ENCODE assay signal across 11 cellular contexts in the genomic region with DNA sequence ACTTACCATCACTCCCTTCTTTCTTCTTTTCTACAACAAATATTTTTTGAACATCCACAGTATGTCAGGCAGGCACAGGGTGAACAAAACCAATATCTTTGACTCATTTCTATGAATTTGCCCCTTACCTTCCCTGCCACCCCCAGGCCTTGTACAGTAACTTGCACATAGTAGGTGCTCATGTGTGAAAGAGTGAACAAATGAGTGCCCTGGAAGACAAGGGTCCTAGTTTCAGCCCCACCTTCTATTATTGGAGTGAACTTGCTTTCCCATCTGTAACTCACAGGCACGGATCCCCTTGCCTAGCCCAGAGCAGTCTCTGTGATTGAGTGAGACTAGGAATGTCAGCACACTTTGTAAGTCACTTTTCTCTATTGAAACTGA. TPM values are rescaled to one million over a fixed set of nuclear protein-coding genes. Genes with fewer than 3 reads are reported as not detected.
DNase-seq lines count a peak whose midpoint lies in the region; ATAC-seq, FAIRE-seq and TF ChIP-seq lines count a peak whose summit lies in the region.
"Had no signal": no experiment of that assay in that cellular context is flagged by ENCODE, and none has a peak within 500 bp of the region (broad histone marks: within the 10 kb centered on the region; RNA-seq: fewer than 3 reads in every experiment).

No MANE protein-coding gene starts in this region.

- H3K9me1 ChIP-seq in K562 (ENCODE audit: control insufficient read depth, insufficient read depth, low read length) = no peaks in the 10 kb centered on the region

- no peaks in the 10 kb centered on the region for H3K27me3 ChIP-seq in K562 (ENCODE audit: control insufficient read depth in 2 of 2, insufficient read depth in 2 of 2, low read length in 2 of 2)
- H3K27me3 ChIP-seq: gastrocnemius medialis had no signal

- H3K36me3 ChIP-seq in K562 (ENCODE audit: control insufficient read depth, insufficient read depth, low read length) = peaks cover 67% of the 10 kb centered on the region

- no peaks in the 10 kb centered on the region for H3K79me2 ChIP-seq in K562 (ENCODE audit: control insufficient read depth, insufficient read depth, low read length)

- H3K4me1 ChIP-seq in K562 (replicated peaks in 1 of 2; ENCODE audit: control insufficient read depth in 2 of 2, insufficient read depth in 2 of 2, low read length in 2 of 2) = no peaks in the 10 kb centered on the region

- BruUV-seq in K562 (replicated peaks; lab: Mats Ljungman, UMichigan) = no TSS peak

- FAIRE-seq in K562 (lab: Jason Lieb, UNC) = no peak
- FAIRE-seq in HTR-8/SVneo (lab: Jason Lieb, UNC) = no peak

- TF ChIP-seq POLR2A in K562 (conservative IDR thresholded peaks at IDR 0.05) = no peak

- no peak for TF ChIP-seq EP300 in K562 (IDR thresholded peaks at IDR 0.05; ENCODE audit: low read length)

- CTCF ChIA-PET in K562 (lab: Yijun Ruan, JAX; ENCODE audit: low intra/inter-chr PET ratio) = interaction anchor here (0.6 kb wide), 1 partner anchor 196 kb away, joined by 3 read pairs; no protein-coding TSS in a partner anchor

- 0 out of 2 replicates have a peak, but pooled peaks cover 2% of the 10 kb centered on the region for H4K20me1 ChIP-seq in K562 (replicated peaks; ENCODE audit: control insufficient read depth, insufficient read depth, low read length)

- peak overlapping the region in 1 of 2 experiments; percentile 43; a peak in 1 of 4 replicates for H3K9ac ChIP-seq in K562 (ENCODE audit: insufficient read depth in 1 of 2, low read depth in 2 of 2, low read length in 2 of 2)

- no peak overlapping the region for H3K4me3 ChIP-seq in K562
- H3K4me3 ChIP-seq: gastrocnemius medialis, skin epidermis had no signal

- no peak for TF ChIP-seq CTCF in K562 (IDR thresholded peaks at IDR 0.05 in 2 of 3, conservative IDR thresholded peaks at IDR 0.05 in 1 of 3; ENCODE audit: insufficient read depth in 2 of 3, low read depth in 1 of 3, low read length in 3 of 3)

- 89% methylated on average over 1 of the region's 1 CpG for WGBS in K562 (ENCODE audit: insufficient coverage, low coverage, missing lambda C conversion rate)

- DNase-seq in K562 (ENCODE audit: extremely low read depth in 1 of 4, low spot score in 3 of 4) (no peak), RPMI8226 (no peak), HTR-8/SVneo (ENCODE audit: insufficient read length, low spot score) (no peak)
- DNase-seq: gastrocnemius medialis; SIG-M5; stimulated activated naive CD4-positive, alpha-beta T cell had no signal

- POLR2A ChIA-PET in K562 (lab: Yijun Ruan, JAX) = interaction anchor here (0.6 to 1.1 kb wide), 5 partner anchors 11 to 301 kb away, joined by 3 to 4 read pairs (median 3); a partner anchor contains a TSS

- H2AFZ ChIP-seq in K562 (ENCODE audit: low read depth, low read length) = no peak overlapping the region

- no peak overlapping the region for H3K27ac ChIP-seq in K562 (ENCODE audit: extremely low read depth, low read depth, low read length)
- H3K27ac ChIP-seq: gastrocnemius medialis had no signal

- no peak for TF ChIP-seq RAD21 in K562 (CRISPR knock-in tag; conservative IDR thresholded peaks at IDR 0.05 in 1 of 2, IDR thresholded peaks at IDR 0.05 in 1 of 2)

- H3K9me3 ChIP-seq in K562 (replicated peaks; ENCODE audit: control insufficient read depth, insufficient read depth, low read depth, low read length) = no peaks in the 10 kb centered on the region
- H3K9me3 ChIP-seq: gastrocnemius medialis had no signal

- intact Hi-C loops in K562 (cut with micrococcal nuclease) = no loop called here

- H3K4me2 ChIP-seq in K562 (ENCODE audit: insufficient read depth, low read length) = no peak overlapping the region

- ATAC-seq in GM18498 (IDR thresholded peaks at IDR 0.05; ENCODE audit: unreplicated experiment) (peak; percentile 4), HG02642 (IDR thresholded peaks at IDR 0.05; ENCODE audit: poor library complexity, unreplicated experiment) (peak; percentile 17), K562 (no peak), HG02610 (IDR thresholded peaks at IDR 0.05; ENCODE audit: unreplicated experiment) (no peak)
- ATAC-seq: gastrocnemius medialis had no signal

- in situ Hi-C loops in K562 (cut with MboI) = no loop called here

TF ChIP-seq in K562, 482 proteins besides CTCF, POLR2A, EP300 and RAD21 (continues in another document):
- TF ChIP-seq ZKSCAN1 (IDR thresholded peaks at IDR 0.05; ENCODE audit: low read depth, low read length) = peak; percentile 90

RNA-seq across cellular contexts. Expression of a gene that starts 12.8 kb away (rescaled TPM):
- total RNA-seq in K562 (2011; cell fraction: chromatin; rRNA removed; ENCODE audit: low replicate concordance) = 27.0 and 63.1 TPM in 2 replicates
- total RNA-seq in K562 (2011; cell fraction: nucleolus; rRNA removed) = 34.0 and 36.3 TPM in 2 replicates
- total RNA-seq in K562 (2011; cell fraction: nucleoplasm; rRNA removed) = 42.0 and 65.9 TPM in 2 replicates
- total RNA-seq in K562 (2014; rRNA removed) (8.2 and 12.4 TPM in 2 replicates), K562 (2014; rRNA removed; fragmentation: Illumina TruSeq; extraction: Trizol) (9.5 and 15.5 TPM in 2 replicates), K562 (2015; rRNA removed; fragmentation: Illumina TruSeq; extraction: Trizol) (13.3 and 15.8 TPM in 2 replicates), K562 (2021) (27.4 and 28.9 TPM in 2 replicates)
- polyA plus RNA-seq in K562 (2011; rRNA removed) (31.6 and 51.2 TPM in 2 replicates), K562 (2014; fragmentation: Illumina TruSeq; extraction: Trizol) (31.0 and 35.6 TPM in 2 replicates), K562 (2014; fragmentation: Nextera tagmentation; extraction: Ambion mirVana) (under 1 TPM; 0.42 to 0.45 TPM), K562 (2014; rRNA removed) (23.7 and 27.8 TPM in 2 replicates)
- polyA plus RNA-seq in K562 (2011; cell fraction: cytosol; rRNA removed) = 57.8 and 57.9 TPM in 2 replicates
- polyA plus RNA-seq in K562 (2011; cell fraction: nucleus; rRNA removed) = 92.6 and 97.0 TPM in 2 replicates
- 20.4 and 29.5 TPM in 2 replicates for polyA plus RNA-seq in K562 (2012)
- 22.2 and 27.6 TPM in 2 replicates for polyA minus RNA-seq in K562 (2011; rRNA and poly(A)+ RNA removed)
- polyA minus RNA-seq in K562 (2011; cell fraction: cytosol; rRNA and poly(A)+ RNA removed) = 25.9 and 31.9 TPM in 2 replicates
- polyA minus RNA-seq in K562 (2011; cell fraction: nucleus; rRNA and poly(A)+ RNA removed) = 9.8 and 16.1 TPM in 2 replicates

RNA-seq across cellular contexts. Expression of a gene that starts 23.6 kb away (rescaled TPM):
- total RNA-seq in K562 (2011; cell fraction: chromatin; rRNA removed; ENCODE audit: low replicate concordance) = 0.42 and 0.90 TPM in 2 replicates
- 0.66 and 1.3 TPM in 2 replicates for total RNA-seq in K562 (2011; cell fraction: nucleolus; rRNA removed)
- 0.37 and 1.5 TPM in 2 replicates for total RNA-seq in K562 (2011; cell fraction: nucleoplasm; rRNA removed)
- total RNA-seq in K562 (2014; rRNA removed) (2.2 and 2.7 TPM in 2 replicates), K562 (2014; rRNA removed; fragmentation: Illumina TruSeq; extraction: Trizol) (0.38 and 0.73 TPM in 2 replicates), K562 (2015; rRNA removed; fragmentation: Illumina TruSeq; extraction: Trizol) (2.0 and 3.0 TPM in 2 replicates), K562 (2021) (3.1 and 3.7 TPM in 2 replicates)
- polyA plus RNA-seq in K562 (2011; rRNA removed) (0.86 and 1.7 TPM in 2 replicates), K562 (2014; fragmentation: Illumina TruSeq; extraction: Trizol) (2.7 and 3.4 TPM in 2 replicates), K562 (2014; fragmentation: Nextera tagmentation; extraction: Ambion mirVana) (under 1 TPM; 0.10 to 0.11 TPM), K562 (2014; rRNA removed) (3.8 and 3.9 TPM in 2 replicates)
- polyA plus RNA-seq in K562 (2011; cell fraction: cytosol; rRNA removed) = 1.9 and 2.8 TPM in 2 replicates
- 0.67 and 0.91 TPM in 2 replicates for polyA plus RNA-seq in K562 (2011; cell fraction: nucleus; rRNA removed)
- 1.6 and 4.0 TPM in 2 replicates for polyA plus RNA-seq in K562 (2012)
- polyA minus RNA-seq in K562 (2011; rRNA and poly(A)+ RNA removed) = 0.25 and 0.42 TPM in 2 replicates
- polyA minus RNA-seq in K562 (2011; cell fraction: cytosol; rRNA and poly(A)+ RNA removed) = 2.3 and 3.7 TPM in 2 replicates
- polyA minus RNA-seq in K562 (2011; cell fraction: nucleus; rRNA and poly(A)+ RNA removed) = 0.67 and 0.89 TPM in 2 replicates
- total RNA-seq: lung microvascular endothelial cell had no signal

RNA-seq across cellular contexts. Expression of a gene that starts 50.8 kb away (rescaled TPM):
- total RNA-seq in K562 (2011; cell fraction: chromatin; rRNA removed; ENCODE audit: low replicate concordance) = 37.7 and 65.6 TPM in 2 replicates
- total RNA-seq in K562 (2011; cell fraction: nucleolus; rRNA removed) = 41.7 and 49.9 TPM in 2 replicates
- total RNA-seq in K562 (2011; cell fraction: nucleoplasm; rRNA removed) = 42.3 and 47.5 TPM in 2 replicates
- total RNA-seq in K562 (2014; rRNA removed) (16.3 and 26.7 TPM in 2 replicates), K562 (2014; rRNA removed; fragmentation: Illumina TruSeq; extraction: Trizol) (19.3 and 20.4 TPM in 2 replicates), K562 (2015; rRNA removed; fragmentation: Illumina TruSeq; extraction: Trizol) (27.0 and 28.0 TPM in 2 replicates), K562 (2021) (58.8 and 59.0 TPM in 2 replicates)
- polyA plus RNA-seq in K562 (2011; rRNA removed) (45.1 and 64.7 TPM in 2 replicates), K562 (2014; fragmentation: Illumina TruSeq; extraction: Trizol) (23.2 and 34.0 TPM in 2 replicates), K562 (2014; fragmentation: Nextera tagmentation; extraction: Ambion mirVana) (10 to 100 TPM in 1 of 2 experiments, 1 to 10 TPM in 1; 9.9 to 11.4 TPM), K562 (2014; rRNA removed) (17.4 and 31.8 TPM in 2 replicates)
- 37.8 and 64.5 TPM in 2 replicates for polyA plus RNA-seq in K562 (2011; cell fraction: cytosol; rRNA removed)
- 49.3 and 52.7 TPM in 2 replicates for polyA plus RNA-seq in K562 (2011; cell fraction: nucleus; rRNA removed)
- polyA plus RNA-seq in K562 (2012) = 32.5 and 46.9 TPM in 2 replicates
- polyA minus RNA-seq in K562 (2011; rRNA and poly(A)+ RNA removed) = 40.1 and 57.8 TPM in 2 replicates
- polyA minus RNA-seq in K562 (2011; cell fraction: cytosol; rRNA and poly(A)+ RNA removed) = 52.9 and 56.0 TPM in 2 replicates
- polyA minus RNA-seq in K562 (2011; cell fraction: nucleus; rRNA and poly(A)+ RNA removed) = 15.4 and 16.0 TPM in 2 replicates

RNA-seq across cellular contexts. Expression of a gene that starts 51.6 kb away (rescaled TPM):
- 20.0 and 33.4 TPM in 2 replicates for total RNA-seq in K562 (2011; cell fraction: chromatin; rRNA removed; ENCODE audit: low replicate concordance)
- 34.2 and 35.1 TPM in 2 replicates for total RNA-seq in K562 (2011; cell fraction: nucleolus; rRNA removed)
- total RNA-seq in K562 (2011; cell fraction: nucleoplasm; rRNA removed) = 38.2 and 47.9 TPM in 2 replicates
- total RNA-seq in K562 (2014; rRNA removed) (8.4 and 11.3 TPM in 2 replicates), K562 (2014; rRNA removed; fragmentation: Illumina TruSeq; extraction: Trizol) (11.0 and 11.1 TPM in 2 replicates), K562 (2015; rRNA removed; fragmentation: Illumina TruSeq; extraction: Trizol) (12.0 and 12.2 TPM in 2 replicates), K562 (2021) (11.2 and 14.7 TPM in 2 replicates)
- polyA plus RNA-seq in K562 (2011; rRNA removed) (21.8 and 25.5 TPM in 2 replicates), K562 (2014; fragmentation: Illumina TruSeq; extraction: Trizol) (10.8 and 12.7 TPM in 2 replicates), K562 (2014; fragmentation: Nextera tagmentation; extraction: Ambion mirVana) (10 to 100 TPM; 11.3 to 11.7 TPM), K562 (2014; rRNA removed) (9.3 and 9.4 TPM in 2 replicates)
- 27.4 and 41.1 TPM in 2 replicates for polyA plus RNA-seq in K562 (2011; cell fraction: cytosol; rRNA removed)
- polyA plus RNA-seq in K562 (2011; cell fraction: nucleus; rRNA removed) = 33.7 and 36.0 TPM in 2 replicates
- polyA plus RNA-seq in K562 (2012) = 14.0 and 14.4 TPM in 2 replicates
- 21.7 and 27.4 TPM in 2 replicates for polyA minus RNA-seq in K562 (2011; rRNA and poly(A)+ RNA removed)
- polyA minus RNA-seq in K562 (2011; cell fraction: cytosol; rRNA and poly(A)+ RNA removed) = 8.1 and 9.8 TPM in 2 replicates
- 10.8 and 16.6 TPM in 2 replicates for polyA minus RNA-seq in K562 (2011; cell fraction: nucleus; rRNA and poly(A)+ RNA removed)

Comparison
In these comparisons a context has a peak if more than half of its experiments do, and no peak if none do; other contexts are left out.
1. ATAC-seq: peak in GM18498 (single experiment) and HG02642 (single experiment); none in K562 (single experiment) and HG02610 (single experiment).